8 cellular contexts compared by ENCODE assay signal in the genomic region with DNA sequence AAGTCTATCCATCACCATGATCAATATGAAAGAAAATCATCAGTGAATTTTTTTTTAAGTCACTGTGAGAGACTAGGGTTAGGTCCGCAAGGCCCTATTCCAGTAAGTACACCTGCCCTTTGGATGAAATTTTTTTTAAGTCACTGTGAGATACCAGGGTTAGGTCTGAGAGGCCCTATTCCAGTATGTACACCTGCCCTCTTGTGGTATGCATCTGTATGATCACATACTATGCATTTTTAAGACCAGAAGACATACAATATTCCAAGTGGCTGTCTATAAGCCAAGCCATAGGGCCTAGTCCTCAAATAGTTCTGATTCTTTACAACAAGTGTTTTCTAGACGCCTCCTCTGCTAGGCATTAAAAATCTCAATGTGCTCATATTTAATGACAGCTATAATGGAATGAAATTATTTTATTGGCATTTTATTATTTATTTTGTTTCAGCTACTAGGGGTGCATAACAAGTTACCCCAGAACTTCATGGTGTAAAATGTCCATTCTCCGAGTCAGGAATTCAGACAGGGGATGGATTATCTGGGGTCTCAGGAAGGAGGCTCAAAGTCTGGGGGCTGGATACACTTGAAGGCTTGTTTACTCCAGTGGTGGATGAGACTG. TPM values are rescaled to one million over a fixed set of nuclear protein-coding genes. Genes with fewer than 3 reads are reported as not detected.
A peak's percentile ranks its signal among the peaks of the same experiment; 100 is the strongest.
DNase-seq lines count a peak whose midpoint lies in the region; ATAC-seq and TF ChIP-seq lines count a peak whose summit lies in the region.

No MANE protein-coding gene starts in this region.

- no peak overlapping the region for H2AFZ ChIP-seq in MM.1S (ENCODE audit: low read length)

- no peaks in the 10 kb centered on the region for H3K79me2 ChIP-seq in MM.1S (ENCODE audit: low read length)

- no peaks in the 10 kb centered on the region for H3K9me2 ChIP-seq in MM.1S (replicated peaks; ENCODE audit: insufficient read depth, low read length)

- no peak overlapping the region for H3K4me3 ChIP-seq in cardiac muscle cell
- H3K4me3 ChIP-seq in heart left ventricle = no peak overlapping the region
- H3K4me3 ChIP-seq in MM.1S (ENCODE audit: low read length) = no peak overlapping the region
- no peak overlapping the region for H3K4me3 ChIP-seq in WERI-Rb-1 (ENCODE audit: low read depth, low read length)
- H3K4me3 ChIP-seq in liver (ENCODE audit: low read depth in 1 of 3, low read length in 3 of 3) = no peak overlapping the region
- no peak overlapping the region for H3K4me3 ChIP-seq in ascending aorta

- peak; percentile 37 to 51 for DNase-seq in cardiac muscle cell (ENCODE audit: low read depth in 1 of 2, low spot score in 1 of 2)
- no peak for DNase-seq in heart left ventricle
- DNase-seq in MM.1S = peak; percentile 27
- no peak for DNase-seq in WERI-Rb-1
- no peak for DNase-seq in 8988T
- no peak for DNase-seq in ascending aorta (ENCODE audit: low spot score in 2 of 2)

- TF ChIP-seq RAD21 in liver (IDR thresholded peaks at IDR 0.05) = peak; percentile 32 to 48

- H3K4me1 ChIP-seq in cardiac muscle cell (ENCODE audit: low read depth) = no peaks in the 10 kb centered on the region
- H3K4me1 ChIP-seq in heart left ventricle = no peaks in the 10 kb centered on the region
- no peaks in the 10 kb centered on the region for H3K4me1 ChIP-seq in MM.1S (ENCODE audit: low read length)
- no peaks in the 10 kb centered on the region for H3K4me1 ChIP-seq in liver (ENCODE audit: control insufficient read depth in 4 of 4, insufficient read depth in 4 of 4, low read length in 3 of 4)
- no peaks in the 10 kb centered on the region for H3K4me1 ChIP-seq in ascending aorta

- H3K36me3 ChIP-seq in cardiac muscle cell (no peaks in the 10 kb centered on the region), heart left ventricle (no peaks in the 10 kb centered on the region), MM.1S (replicated peaks; ENCODE audit: insufficient read depth, low read length) (no peaks in the 10 kb centered on the region), WERI-Rb-1 (no peaks in the 10 kb centered on the region), liver (ENCODE audit: control insufficient read depth in 4 of 4, insufficient read depth in 3 of 4, low read depth in 1 of 4, low read length in 3 of 4) (no peaks in the 10 kb centered on the region), ascending aorta (no peaks in the 10 kb centered on the region)

- intact Hi-C loops in heart left ventricle (cut with DNase I) = no loop called here
- intact Hi-C loops in ascending aorta (cut with DNase I) = no loop called here

- H3K27ac ChIP-seq in cardiac muscle cell (no peak overlapping the region), heart left ventricle (no peak overlapping the region), MM.1S (ENCODE audit: low read length) (no peak overlapping the region), WERI-Rb-1 (no peak overlapping the region), liver (ENCODE audit: low read depth in 1 of 2, low read length in 2 of 2) (no peak overlapping the region), ascending aorta (no peak overlapping the region)

- H3K9me3 ChIP-seq in cardiac muscle cell (ENCODE audit: low read depth) (no peaks in the 10 kb centered on the region), heart left ventricle (no peaks in the 10 kb centered on the region), MM.1S (replicated peaks; ENCODE audit: insufficient read depth, low read length) (no peaks in the 10 kb centered on the region), WERI-Rb-1 (ENCODE audit: severe bottlenecking) (no peaks in the 10 kb centered on the region), liver (ENCODE audit: control insufficient read depth in 4 of 4, low read length in 3 of 4) (no peaks in the 10 kb centered on the region), ascending aorta (no peaks in the 10 kb centered on the region)

- H3K4me2 ChIP-seq in MM.1S (ENCODE audit: low read depth, low read length) = no peak overlapping the region

- no peaks in the 10 kb centered on the region for H3K27me3 ChIP-seq in cardiac muscle cell
- peaks cover 0 to 19% (median 0%) of the 10 kb centered on the region in 9 donors for H3K27me3 ChIP-seq in heart left ventricle
- H3K27me3 ChIP-seq in MM.1S (replicated peaks; ENCODE audit: insufficient read depth, low read length) = peaks cover 16% of the 10 kb centered on the region; the same call in 1 of the 2 replicates
- H3K27me3 ChIP-seq in WERI-Rb-1 (ENCODE audit: insufficient read depth, low read depth, severe bottlenecking) = peaks cover 18% of the 10 kb centered on the region
- H3K27me3 ChIP-seq in liver (ENCODE audit: control insufficient read depth in 4 of 4, insufficient read depth in 4 of 4, low read length in 3 of 4) = peaks cover 0 to 8% (median 2%) of the 10 kb centered on the region in 4 donors
- no peaks in the 10 kb centered on the region for H3K27me3 ChIP-seq in ascending aorta

- no peak for ATAC-seq in heart left ventricle
- no peak for ATAC-seq in HG02571 (IDR thresholded peaks at IDR 0.05; ENCODE audit: unreplicated experiment)

- no peak for TF ChIP-seq POLR2A in heart left ventricle (IDR thresholded peaks at IDR 0.05)

- TF ChIP-seq CTCF in cardiac muscle cell (IDR thresholded peaks at IDR 0.05; ENCODE audit: low read depth, low read length) = peak; percentile 31
- peak in 3 of 12 donors; percentile 6 to 28 (median 24) for TF ChIP-seq CTCF in heart left ventricle (IDR thresholded peaks at IDR 0.05)
- TF ChIP-seq CTCF in MM.1S (IDR thresholded peaks at IDR 0.05; ENCODE audit: low read length) = peak; percentile 37
- peak; percentile 49 for TF ChIP-seq CTCF in WERI-Rb-1 (IDR thresholded peaks at IDR 0.05; ENCODE audit: low read depth, low read length)
- TF ChIP-seq CTCF in liver (IDR thresholded peaks at IDR 0.05; ENCODE audit: low read depth, low read length, missing input control) = no peak
- no peak for TF ChIP-seq CTCF in ascending aorta (IDR thresholded peaks at IDR 0.05)

- no peaks in the 10 kb centered on the region for H4K20me1 ChIP-seq in MM.1S (ENCODE audit: insufficient read depth, low read length)

- no peaks in the 10 kb centered on the region for H3F3A ChIP-seq in MM.1S (ENCODE audit: insufficient read depth, low read length)

- no peak overlapping the region for H3K9ac ChIP-seq in MM.1S (ENCODE audit: low read length)
- no peak overlapping the region for H3K9ac ChIP-seq in liver (ENCODE audit: low read depth in 1 of 2, low read length in 2 of 2)

- WGBS in heart left ventricle, 4 donors = 83 to 93% (median 88%) methylated on average over 3 of the region's 3 CpGs
- WGBS in liver = 80% methylated on average over 3 of the region's 3 CpGs

TF ChIP-seq in liver, 16 proteins besides CTCF, POLR2A, EP300 and RAD21 (continues in another document):
- TF ChIP-seq YY1 (IDR thresholded peaks at IDR 0.05) = no peak
- TF ChIP-seq RXRA (IDR thresholded peaks at IDR 0.05) = no peak
- TF ChIP-seq JUND (IDR thresholded peaks at IDR 0.05) = no peak
- TF ChIP-seq GABPA (IDR thresholded peaks at IDR 0.05 in 1 of 2, conservative IDR thresholded peaks at IDR 0.05 in 1 of 2) = no peak
- no peak for TF ChIP-seq FOXA2 (IDR thresholded peaks at IDR 0.05)
- TF ChIP-seq TAF1 (conservative IDR thresholded peaks at IDR 0.05) = no peak
- TF ChIP-seq, protein P1, sequence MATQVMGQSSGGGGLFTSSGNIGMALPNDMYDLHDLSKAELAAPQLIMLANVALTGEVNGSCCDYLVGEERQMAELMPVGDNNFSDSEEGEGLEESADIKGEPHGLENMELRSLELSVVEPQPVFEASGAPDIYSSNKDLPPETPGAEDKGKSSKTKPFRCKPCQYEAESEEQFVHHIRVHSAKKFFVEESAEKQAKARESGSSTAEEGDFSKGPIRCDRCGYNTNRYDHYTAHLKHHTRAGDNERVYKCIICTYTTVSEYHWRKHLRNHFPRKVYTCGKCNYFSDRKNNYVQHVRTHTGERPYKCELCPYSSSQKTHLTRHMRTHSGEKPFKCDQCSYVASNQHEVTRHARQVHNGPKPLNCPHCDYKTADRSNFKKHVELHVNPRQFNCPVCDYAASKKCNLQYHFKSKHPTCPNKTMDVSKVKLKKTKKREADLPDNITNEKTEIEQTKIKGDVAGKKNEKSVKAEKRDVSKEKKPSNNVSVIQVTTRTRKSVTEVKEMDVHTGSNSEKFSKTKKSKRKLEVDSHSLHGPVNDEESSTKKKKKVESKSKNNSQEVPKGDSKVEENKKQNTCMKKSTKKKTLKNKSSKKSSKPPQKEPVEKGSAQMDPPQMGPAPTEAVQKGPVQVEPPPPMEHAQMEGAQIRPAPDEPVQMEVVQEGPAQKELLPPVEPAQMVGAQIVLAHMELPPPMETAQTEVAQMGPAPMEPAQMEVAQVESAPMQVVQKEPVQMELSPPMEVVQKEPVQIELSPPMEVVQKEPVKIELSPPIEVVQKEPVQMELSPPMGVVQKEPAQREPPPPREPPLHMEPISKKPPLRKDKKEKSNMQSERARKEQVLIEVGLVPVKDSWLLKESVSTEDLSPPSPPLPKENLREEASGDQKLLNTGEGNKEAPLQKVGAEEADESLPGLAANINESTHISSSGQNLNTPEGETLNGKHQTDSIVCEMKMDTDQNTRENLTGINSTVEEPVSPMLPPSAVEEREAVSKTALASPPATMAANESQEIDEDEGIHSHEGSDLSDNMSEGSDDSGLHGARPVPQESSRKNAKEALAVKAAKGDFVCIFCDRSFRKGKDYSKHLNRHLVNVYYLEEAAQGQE (IDR thresholded peaks at IDR 0.05) = no peak
- TF ChIP-seq, protein P2, sequence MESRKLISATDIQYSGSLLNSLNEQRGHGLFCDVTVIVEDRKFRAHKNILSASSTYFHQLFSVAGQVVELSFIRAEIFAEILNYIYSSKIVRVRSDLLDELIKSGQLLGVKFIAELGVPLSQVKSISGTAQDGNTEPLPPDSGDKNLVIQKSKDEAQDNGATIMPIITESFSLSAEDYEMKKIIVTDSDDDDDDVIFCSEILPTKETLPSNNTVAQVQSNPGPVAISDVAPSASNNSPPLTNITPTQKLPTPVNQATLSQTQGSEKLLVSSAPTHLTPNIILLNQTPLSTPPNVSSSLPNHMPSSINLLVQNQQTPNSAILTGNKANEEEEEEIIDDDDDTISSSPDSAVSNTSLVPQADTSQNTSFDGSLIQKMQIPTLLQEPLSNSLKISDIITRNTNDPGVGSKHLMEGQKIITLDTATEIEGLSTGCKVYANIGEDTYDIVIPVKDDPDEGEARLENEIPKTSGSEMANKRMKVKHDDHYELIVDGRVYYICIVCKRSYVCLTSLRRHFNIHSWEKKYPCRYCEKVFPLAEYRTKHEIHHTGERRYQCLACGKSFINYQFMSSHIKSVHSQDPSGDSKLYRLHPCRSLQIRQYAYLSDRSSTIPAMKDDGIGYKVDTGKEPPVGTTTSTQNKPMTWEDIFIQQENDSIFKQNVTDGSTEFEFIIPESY (IDR thresholded peaks at IDR 0.05) = no peak
- TF ChIP-seq NR2F2 (IDR thresholded peaks at IDR 0.05) = no peak
- no peak for TF ChIP-seq SP1 (IDR thresholded peaks at IDR 0.05)
- no peak for TF ChIP-seq EGR1 (IDR thresholded peaks at IDR 0.05; ENCODE audit: low read depth in 2 of 2)
- TF ChIP-seq HNF4G (IDR thresholded peaks at IDR 0.05) = no peak

RNA-seq across cellular contexts. Expression of a gene that starts 53.1 kb away (rescaled TPM):
- not detected in 2 replicates for total RNA-seq in cardiac muscle cell
- polyA plus RNA-seq in cardiac muscle cell = not detected in 2 replicates
- total RNA-seq in heart left ventricle = not detected
- polyA plus RNA-seq in heart left ventricle = not detected
- not detected for total RNA-seq in liver
- not detected for polyA plus RNA-seq in liver
- total RNA-seq in ascending aorta = not detected

Comparison
In these comparisons a context has a peak if more than half of its experiments do, and no peak if none do; other contexts are left out.
1. DNase-seq: peak in cardiac muscle cell (2 of 2) and MM.1S (single experiment); none in heart left ventricle (0 of 5), WERI-Rb-1 (single experiment), 8988T (single experiment) and ascending aorta (0 of 2).
2. CTCF ChIP-seq: peak in cardiac muscle cell (single experiment), MM.1S (single experiment) and WERI-Rb-1 (single experiment); none in liver (single experiment) and ascending aorta (0 of 3).